15 cellular contexts compared by ENCODE assay signal in genomic region chr14:72679591-72680151, GRCh38.
A peak's percentile ranks its signal among the peaks of the same experiment; 100 is the strongest.
DNase-seq lines count a peak whose midpoint lies in the region; ATAC-seq, FAIRE-seq and TF ChIP-seq lines count a peak whose summit lies in the region.
"Had no signal": no experiment of that assay in that cellular context is flagged by ENCODE, and none has a peak within 500 bp of the region (broad histone marks: within the 10 kb centered on the region; RNA-seq: fewer than 3 reads in every experiment).

No MANE protein-coding gene starts in this region.

- TF ChIP-seq EP300 in H1 (IDR thresholded peaks at IDR 0.05; ENCODE audit: borderline replicate concordance in 1 of 2, low read depth in 2 of 2, low read length in 2 of 2), result no peak

- H3K9ac ChIP-seq in H1 (replicated peaks in 1 of 4; ENCODE audit: extremely low read depth in 1 of 4, low read depth in 3 of 4, low read length in 3 of 4), result no peak overlapping the region
- H3K9ac ChIP-seq: KMS-11 had no signal

- TF ChIP-seq RAD21 in H1 (IDR thresholded peaks at IDR 0.05 in 1 of 2, conservative IDR thresholded peaks at IDR 0.05 in 1 of 2; ENCODE audit: low read depth in 2 of 2, low read length in 2 of 2), result no peak

- no peak overlapping the region for H2AK5ac ChIP-seq in H1 (ENCODE audit: low read depth, low read length)

- no peak overlapping the region for H3K14ac ChIP-seq in H1 (ENCODE audit: insufficient read length)

- H3K18ac ChIP-seq in H1 (ENCODE audit: extremely low read depth, low read length), result no peak overlapping the region

- H3K23ac ChIP-seq in H1 (ENCODE audit: insufficient read length), result no peak overlapping the region

- CTCF ChIA-PET in H1 (lab: Charles Lee; ENCODE audit: partially characterized antibody), result interaction anchor here (0.6 to 1.6 kb wide), 2 partner anchors 62 to 518 kb away, joined by 3 to 4 read pairs; no protein-coding TSS in a partner anchor

- no peak overlapping the region for H3K56ac ChIP-seq in H1 (replicated peaks; ENCODE audit: insufficient read length, low read depth, low read length)

- no peak for FAIRE-seq in H1 (lab: Jason Lieb, UNC)
- FAIRE-seq: A549, D721Med had no signal

- no peak overlapping the region for H3K4me3 ChIP-seq in H1 (ENCODE audit: extremely low read depth in 1 of 4, insufficient read depth in 2 of 4, low read depth in 3 of 4, low read length in 4 of 4)
- H3K4me3 ChIP-seq: A549, left lung, Peyer's patch had no signal

- no peak for TF ChIP-seq CTCF in H1 (IDR thresholded peaks at IDR 0.05; ENCODE audit: control extremely low read depth in 1 of 3, insufficient read depth in 1 of 3, low read depth in 1 of 3, low read length in 3 of 3)

- no peaks in the 10 kb centered on the region for H4K20me1 ChIP-seq in H1 (replicated peaks in 1 of 2; ENCODE audit: control insufficient read depth in 1 of 2, insufficient read depth in 2 of 2, low read length in 2 of 2)

- H2BK15ac ChIP-seq in H1 (ENCODE audit: low read length), result no peak overlapping the region

- no peaks in the 10 kb centered on the region for H3K9me3 ChIP-seq in H1 (ENCODE audit: insufficient read depth in 2 of 2, low read depth in 1 of 2, low read length in 1 of 2)
- H3K9me3 ChIP-seq: left lung, Peyer's patch had no signal

- no peak overlapping the region for H2BK5ac ChIP-seq in H1 (ENCODE audit: low read depth, low read length)

- H3K4me1 ChIP-seq in H1 (replicated peaks in 1 of 4; ENCODE audit: control insufficient read depth in 3 of 4, insufficient read depth in 4 of 4, low read length in 3 of 4), result peaks cover 0 to 7% (median 1%) of the 10 kb centered on the region in 4 experiments; a peak in 2 of 7 replicates
- H3K4me1 ChIP-seq: A549, left lung had no signal

- no peaks in the 10 kb centered on the region for H3K36me3 ChIP-seq in H1 (ENCODE audit: control insufficient read depth in 2 of 4, insufficient read depth in 4 of 4, low read length in 3 of 4)
- H3K36me3 ChIP-seq: left lung, Peyer's patch had no signal

- no peak for TF ChIP-seq POLR2A in H1 (IDR thresholded peaks at IDR 0.05; ENCODE audit: control extremely low read depth in 1 of 2, low read depth in 2 of 2, low read length in 2 of 2)

- H2BK20ac ChIP-seq in H1 (ENCODE audit: low read length), result no peak overlapping the region

- WGBS in H1 (ENCODE audit: extremely low coverage in 1 of 2, insufficient coverage in 1 of 2, insufficient read length in 1 of 2, insufficient replicate concordance in 2 of 2, low coverage in 1 of 2, low lambda C conversion rate in 2 of 2, missing lambda C conversion rate in 1 of 2), 2 experiments, result 69% methylated on average over 19 of the region's 24 CpGs; no CpG with 5 or more reads in 1 of the 2 experiments

- no peak overlapping the region for H3K27ac ChIP-seq in H1 (ENCODE audit: low read depth, low read length)
- H3K27ac ChIP-seq: A549, KMS-11, left lung, Peyer's patch had no signal

- no peak overlapping the region for H3K4me2 ChIP-seq in H1 (ENCODE audit: insufficient read depth in 1 of 2, low read depth in 2 of 2, low read length in 2 of 2)
- H3K4me2 ChIP-seq: A549, KMS-11 had no signal

- no peak overlapping the region for H2BK12ac ChIP-seq in H1 (ENCODE audit: low read depth, low read length)

- H2BK120ac ChIP-seq in H1 (replicated peaks; ENCODE audit: low read depth, low read length), result no peak overlapping the region

- POLR2A ChIA-PET in H1 (lab: Charles Lee; ENCODE audit: partially characterized antibody), result interaction anchor here (1.4 kb wide), 1 partner anchor 9 kb away, joined by 3 read pairs; no protein-coding TSS in a partner anchor

- H3K23me2 ChIP-seq in H1 (ENCODE audit: low read depth, low read length), result no peaks in the 10 kb centered on the region

- H2AFZ ChIP-seq in H1 (ENCODE audit: low read length), result no peak overlapping the region

- DNase-seq in NCI-H345 (lab: John Stamatoyannopoulos, UW) (peak; percentile 4), NCI-H345 treated with DMSO at 0.1 percent for 48 hours (lab: John Stamatoyannopoulos, UW; ENCODE audit: unreplicated experiment) (no peak), NCI-H2171 treated with DMSO at 0.1 percent for 48 hours (lab: John Stamatoyannopoulos, UW) (peak; percentile 68), H1 (ENCODE audit: low read depth in 1 of 2, low spot score in 2 of 2) (no peak), retina (peak; percentile 87), NCI-H2029 treated with DMSO at 0.1 percent for 48 hours (lab: John Stamatoyannopoulos, UW) (no peak), NCI-H1436 treated with DMSO at 0.1 percent for 48 hours (lab: John Stamatoyannopoulos, UW) (no peak)
- DNase-seq: activated CD4-positive, alpha-beta memory T cell treated with anti-CD3 and anti-CD28 coated beads for 36 hours; left lung; NCI-H2081; Peyer's patch had no signal

- no peak overlapping the region for H4K91ac ChIP-seq in H1 (replicated peaks; ENCODE audit: insufficient read length, low read length)

- ATAC-seq in GM19463 (IDR thresholded peaks at IDR 0.05; ENCODE audit: unreplicated experiment), result no peak
- ATAC-seq: A549, left lung had no signal

- no peak overlapping the region for H3K4ac ChIP-seq in H1 (replicated peaks; ENCODE audit: insufficient read length, low read depth, low read length)

- no peaks in the 10 kb centered on the region for H3K27me3 ChIP-seq in H1 (replicated peaks in 1 of 4; ENCODE audit: control insufficient read depth in 3 of 4, extremely low read depth in 1 of 4, insufficient read depth in 3 of 4, low read length in 3 of 4)
- H3K27me3 ChIP-seq: Peyer's patch had no signal

- H4K8ac ChIP-seq in H1 (ENCODE audit: extremely low read depth, insufficient read depth, low read length), result no peak overlapping the region; the same call in 1 of the 2 replicates

- no peaks in the 10 kb centered on the region for H3K79me2 ChIP-seq in H1 (ENCODE audit: control insufficient read depth in 1 of 2, insufficient read depth in 2 of 2, low read length in 2 of 2)

- no peak overlapping the region for H4K5ac ChIP-seq in H1 (ENCODE audit: insufficient read length, low read depth, low read length)

- no peaks in the 10 kb centered on the region for H3K79me1 ChIP-seq in H1 (ENCODE audit: low read depth, low read length)

TF ChIP-seq in H1, 55 proteins besides CTCF, POLR2A, EP300 and RAD21:
- no peak for TF ChIP-seq BRCA1 (IDR thresholded peaks at IDR 0.05; ENCODE audit: low read depth, low read length)
- TF ChIP-seq, protein P1, sequence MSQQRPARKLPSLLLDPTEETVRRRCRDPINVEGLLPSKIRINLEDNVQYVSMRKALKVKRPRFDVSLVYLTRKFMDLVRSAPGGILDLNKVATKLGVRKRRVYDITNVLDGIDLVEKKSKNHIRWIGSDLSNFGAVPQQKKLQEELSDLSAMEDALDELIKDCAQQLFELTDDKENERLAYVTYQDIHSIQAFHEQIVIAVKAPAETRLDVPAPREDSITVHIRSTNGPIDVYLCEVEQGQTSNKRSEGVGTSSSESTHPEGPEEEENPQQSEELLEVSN (IDR thresholded peaks at IDR 0.05), result peak; percentile 57; the same call in 1 of the 2 replicates
TF ChIP-seq in H1: peak in this region for 1.

Comparison
In these comparisons a context has a peak if more than half of its experiments do, and no peak if none do; other contexts are left out.
1. DNase-seq: peak in NCI-H345 (single experiment), NCI-H2171 treated with DMSO at 0.1 percent for 48 hours (single experiment) and retina (single experiment); none in NCI-H345 treated with DMSO at 0.1 percent for 48 hours (single experiment), H1 (0 of 2), NCI-H2029 treated with DMSO at 0.1 percent for 48 hours (single experiment) and NCI-H1436 treated with DMSO at 0.1 percent for 48 hours (single experiment).